9 cellular contexts compared by ENCODE assay signal in the genomic region with DNA sequence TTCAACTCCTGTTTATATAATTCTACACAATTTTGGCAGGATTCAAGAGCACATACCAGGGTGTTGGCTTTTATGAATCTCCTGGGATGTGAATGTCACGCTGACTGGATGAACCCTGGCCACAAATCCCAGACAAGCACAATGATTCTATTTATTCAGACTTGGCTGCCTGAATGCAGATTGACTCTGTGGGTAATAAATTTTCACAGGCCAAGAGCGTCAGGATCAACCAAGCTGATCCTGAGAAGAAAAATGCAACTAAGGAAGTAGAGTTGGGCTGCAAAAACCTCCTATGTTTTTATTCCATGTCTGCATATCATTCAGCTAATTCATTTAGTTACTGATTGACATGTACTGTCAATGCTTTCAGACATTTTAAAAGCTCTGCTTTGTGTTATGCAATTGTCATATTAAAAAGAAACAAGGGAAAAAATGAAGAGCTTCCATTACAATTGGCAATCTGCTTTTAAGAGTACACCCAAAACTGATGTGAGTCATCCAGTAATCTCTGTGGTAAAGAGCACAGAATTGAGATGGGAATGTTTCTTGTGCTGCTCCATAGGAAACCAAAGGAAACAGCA.
DNase-seq lines count a peak whose midpoint lies in the region; ATAC-seq and TF ChIP-seq lines count a peak whose summit lies in the region.
"Had no signal": no experiment of that assay in that cellular context is flagged by ENCODE, and none has a peak within 500 bp of the region (broad histone marks: within the 10 kb centered on the region; RNA-seq: fewer than 3 reads in every experiment).

No MANE protein-coding gene starts in this region.

- peaks cover 35% of the 10 kb centered on the region for H3K36me3 Mint-ChIP-seq in brain

- TF ChIP-seq CTCF in brain (conservative IDR thresholded peaks at IDR 0.05) (no peak), kidney epithelial cell (IDR thresholded peaks at IDR 0.05; ENCODE audit: insufficient read depth, low read length, poor library complexity, severe bottlenecking) (no peak)

- peaks cover 36% of the 10 kb centered on the region for H3K4me1 Mint-ChIP-seq in brain

- peaks cover 11 to 34% (median 26%) of the 10 kb centered on the region in 5 experiments for H3K9me3 Mint-ChIP-seq in brain
- H3K9me3 Mint-ChIP-seq: IgD-negative memory B cell had no signal

- H3K4me3 ChIP-seq in kidney epithelial cell (ENCODE audit: low read depth, low read length), result no peak overlapping the region

- peaks cover 3% of the 10 kb centered on the region for H3K27me3 Mint-ChIP-seq in brain
- H3K27me3 Mint-ChIP-seq: IgD-negative memory B cell had no signal

- no peaks in the 10 kb centered on the region for H3K27me3 ChIP-seq in kidney epithelial cell (ENCODE audit: control insufficient read depth, insufficient read depth, low read length)

- no peaks in the 10 kb centered on the region for H3K36me3 ChIP-seq in kidney epithelial cell (ENCODE audit: control insufficient read depth, insufficient read depth, low read length)

- no peak for DNase-seq in Right ventricle myocardium inferior (ENCODE audit: missing footprints)
- no peak for DNase-seq in cardiac septum (ENCODE audit: low spot score)
- peak; percentile 67 for DNase-seq in kidney epithelial cell (ENCODE audit: low read depth)
- no peak for DNase-seq in stimulated activated naive CD4-positive, alpha-beta T cell treated with Interleukin-2 at 50 U/mL for 16 hours (lab: John Stamatoyannopoulos, UW)
- no peak for DNase-seq in SHP77 treated with DMSO at 0.1 percent for 48 hours (lab: John Stamatoyannopoulos, UW)

- ATAC-seq in Right ventricle myocardium inferior (peak; percentile 91), HG03442 (IDR thresholded peaks at IDR 0.05; ENCODE audit: unreplicated experiment) (no peak), GM18498 (IDR thresholded peaks at IDR 0.05; ENCODE audit: unreplicated experiment) (no peak)

- H3K27ac Mint-ChIP-seq in brain, result peak overlapping the region; percentile 65 to 91 (median 84)
- H3K27ac Mint-ChIP-seq: IgD-negative memory B cell had no signal

- intact Hi-C loops in Right ventricle myocardium inferior (cut with DNase I), result no loop called here
- intact Hi-C loops in cardiac septum (cut with DNase I), result loop anchor here (5.0 kb wide), 1 partner anchor 34 kb away; no protein-coding TSS in a partner anchor

- peak overlapping the region in 3 of 5 experiments; percentile 10 to 68 (median 49) for H3K4me3 Mint-ChIP-seq in brain
- H3K4me3 Mint-ChIP-seq: IgD-negative memory B cell had no signal
